ENCODE assay signal across 9 cellular contexts in genomic region chr6:142378138-142378875, GRCh38.
DNase-seq lines count a peak whose midpoint lies in the region; TF ChIP-seq lines count a peak whose summit lies in the region.
"Had no signal": no experiment of that assay in that cellular context is flagged by ENCODE, and none has a peak within 500 bp of the region (broad histone marks: within the 10 kb centered on the region; RNA-seq: fewer than 3 reads in every experiment).

No MANE protein-coding gene starts in this region.

- no peaks in the 10 kb centered on the region for H3K9me3 ChIP-seq in suprapubic skin

- peaks cover 28% of the 10 kb centered on the region for H3K4me1 ChIP-seq in suprapubic skin

- H3K4me3 ChIP-seq in suprapubic skin = no peak overlapping the region

- peak; percentile 61 for DNase-seq in H4 (ENCODE audit: low spot score)
- peak; percentile 52 for DNase-seq in NCI-H460 (ENCODE audit: extremely low read depth, low read depth)
- peak; percentile 15 for DNase-seq in endothelial cell (ENCODE audit: low spot score)
- peak; percentile 73 for DNase-seq in renal cortical epithelial cell (ENCODE audit: low read depth)
- no peak for DNase-seq in suprapubic skin (ENCODE audit: low spot score in 2 of 2)
- no peak for DNase-seq in T-helper 1 cell
- DNase-seq in AG08396 (ENCODE audit: low spot score) = no peak
- no peak for DNase-seq in COLO668 (lab: John Stamatoyannopoulos, UW; ENCODE audit: unreplicated experiment)
- DNase-seq: activated CD8-positive, alpha-beta memory T cell treated with anti-CD3 and anti-CD28 coated beads, Interleukin-2, amount 50 U/mL, for 4 hours had no signal

- no peaks in the 10 kb centered on the region for H3K9me3 Mint-ChIP-seq in endothelial cell (ENCODE audit: unreplicated experiment)

- no peak for TF ChIP-seq POLR2A in suprapubic skin (IDR thresholded peaks at IDR 0.05)

- no peaks in the 10 kb centered on the region for H3K27me3 ChIP-seq in suprapubic skin

- WGBS in suprapubic skin = 36% methylated on average over 2 of the region's 2 CpGs

- peaks cover 42% of the 10 kb centered on the region for H3K4me1 Mint-ChIP-seq in endothelial cell (ENCODE audit: unreplicated experiment)

- H3K36me3 ChIP-seq in suprapubic skin = no peaks in the 10 kb centered on the region

- H3K27me3 Mint-ChIP-seq in endothelial cell (ENCODE audit: unreplicated experiment) = peaks cover 2% of the 10 kb centered on the region

- H3K27ac ChIP-seq in suprapubic skin = no peak overlapping the region

- TF ChIP-seq EP300 in suprapubic skin (IDR thresholded peaks at IDR 0.05) = no peak

- peak overlapping the region; percentile 4 for H3K4me3 Mint-ChIP-seq in endothelial cell (ENCODE audit: unreplicated experiment)

- H3K27ac Mint-ChIP-seq in endothelial cell (ENCODE audit: unreplicated experiment) = peak overlapping the region; percentile 90

- H3K36me3 Mint-ChIP-seq in endothelial cell (ENCODE audit: low read depth, unreplicated experiment) = no peaks in the 10 kb centered on the region

- TF ChIP-seq CTCF in endothelial cell (IDR thresholded peaks at IDR 0.05; ENCODE audit: unreplicated experiment) = no peak
- no peak for TF ChIP-seq CTCF in suprapubic skin (IDR thresholded peaks at IDR 0.05)

Comparison
In these comparisons a context has a peak if more than half of its experiments do, and no peak if none do; other contexts are left out.
1. DNase-seq: peak in H4 (single experiment), NCI-H460 (single experiment), endothelial cell (single experiment) and renal cortical epithelial cell (single experiment); none in suprapubic skin (0 of 2), T-helper 1 cell (0 of 5), AG08396 (single experiment) and COLO668 (single experiment).